In genomic region chr7:95105627-95106026, GRCh38 we compare ENCODE assay signal across 19 cellular contexts.
"Had no signal": no experiment of that assay in that cellular context is flagged by ENCODE, and none has a peak within 500 bp of the region (broad histone marks: within the 10 kb centered on the region; RNA-seq: fewer than 3 reads in every experiment).

No MANE protein-coding gene starts in this region.

- FAIRE-seq: TTC549 had no signal

- H3K27ac ChIP-seq: ascending aorta, brain microvascular endothelial cell had no signal

- H3K4me3 ChIP-seq: adrenal gland, ascending aorta had no signal

- H3K4me1 ChIP-seq: ascending aorta had no signal

- ATAC-seq: activated naive CD4-positive, alpha-beta T cell treated with anti-CD3 and anti-CD28 coated beads, Interleukin-2, amount 50 U/mL, for 72 hours; activated T-helper 17 cell treated with anti-CD3 and anti-CD28 coated beads, Interleukin-2, amount 50 U/mL, for 72 hours; esophagus mucosa; sciatic nerve had no signal

- H3K36me3 ChIP-seq: adrenal gland, ascending aorta, brain microvascular endothelial cell had no signal

- DNase-seq: activated CD4-positive, alpha-beta T cell treated with anti-CD3 and anti-CD28 coated beads for 1 hour; activated CD8-positive, alpha-beta memory T cell treated with anti-CD3 and anti-CD28 coated beads for 24 hours; activated CD8-positive, alpha-beta memory T cell treated with anti-CD3 and anti-CD28 coated beads, Interleukin-2, amount 50 U/mL, for 4 hours; activated T-cell treated with anti-CD3 and anti-CD28 coated beads, Interleukin-2, amount 50 U/mL, for 24 hours; adrenal gland; brain microvascular endothelial cell; effector CD8-positive, alpha-beta T cell; left ventricle myocardium superior; nucleus accumbens; posterior cingulate gyrus; stimulated activated CD4-positive, alpha-beta T cell treated with anti-CD3 and anti-CD28 coated beads, Interleukin-4, amount 100 ng/mL, for 1 hour; stimulated activated naive CD4-positive, alpha-beta T cell; T-helper 1 cell had no signal

- H3K9me3 ChIP-seq: adrenal gland, ascending aorta had no signal

- H3K27me3 ChIP-seq: adrenal gland, ascending aorta, brain microvascular endothelial cell had no signal
